8 cellular contexts compared by ENCODE assay signal in the genomic region with DNA sequence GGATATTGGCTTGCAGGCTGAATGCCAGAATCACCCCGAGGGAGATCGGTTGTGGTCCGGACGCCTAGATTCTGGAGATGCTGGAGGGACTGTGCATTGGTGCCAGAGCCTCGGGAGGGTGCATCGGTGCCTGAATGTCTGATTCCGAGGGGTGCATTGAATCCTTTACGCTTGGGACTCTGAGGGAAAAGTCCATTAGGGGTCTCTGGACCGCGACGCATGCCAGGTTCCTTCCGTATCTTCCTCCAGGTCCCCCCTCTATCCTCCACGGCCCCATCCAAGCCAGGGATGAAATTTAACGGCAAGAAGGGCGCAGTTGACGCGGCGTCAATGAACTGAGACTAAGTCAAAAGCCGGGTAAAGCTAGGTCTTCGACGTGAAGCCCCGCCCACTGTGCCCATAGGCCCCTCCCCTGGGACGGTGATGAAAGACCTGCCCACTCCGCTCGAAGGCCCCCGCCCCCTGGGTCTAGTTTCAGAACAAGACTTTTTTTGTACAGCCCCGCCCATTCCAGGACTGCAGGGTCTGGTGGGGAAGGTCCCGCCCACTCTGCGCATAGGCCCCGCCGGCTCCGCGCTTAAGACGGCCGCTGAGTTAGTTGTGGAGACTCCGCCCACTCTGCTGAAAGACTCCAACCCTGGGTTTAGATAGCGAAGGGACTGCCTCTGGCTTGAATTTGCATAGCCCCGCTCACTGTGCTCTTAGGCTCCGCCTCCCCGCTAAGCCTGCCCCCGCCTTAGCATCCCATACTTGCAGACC. TPM values are rescaled to one million over a fixed set of nuclear protein-coding genes. Genes with fewer than 3 reads are reported as not detected.
DNase-seq lines count a peak whose midpoint lies in the region; ATAC-seq and TF ChIP-seq lines count a peak whose summit lies in the region.

No MANE protein-coding gene starts in this region.

- H3K4me1 ChIP-seq in HUES64 (ENCODE audit: insufficient read depth, low read length) (peaks cover 7% of the 10 kb centered on the region; the same call in 1 of the 2 replicates), OCI-LY3 (ENCODE audit: low read length) (peaks cover 6% of the 10 kb centered on the region; the same call in 1 of the 2 replicates), mononuclear cell (ENCODE audit: insufficient read depth, low read length) (peaks cover 30% of the 10 kb centered on the region)

- H3K9me3 ChIP-seq in HUES64 (ENCODE audit: insufficient read depth, low read depth, low read length) (peaks cover 5% of the 10 kb centered on the region), OCI-LY3 (ENCODE audit: insufficient read depth, low read length) (no peaks in the 10 kb centered on the region), mononuclear cell (ENCODE audit: low read depth, low read length) (no peaks in the 10 kb centered on the region)

- peak overlapping the region; percentile 92 for H2AFZ ChIP-seq in OCI-LY3 (ENCODE audit: low read depth, low read length)

- H3K27ac ChIP-seq in HUES64 (ENCODE audit: low read depth, low read length) (peak overlapping the region; percentile 34; the same call in 1 of the 2 replicates), OCI-LY3 (ENCODE audit: low read length) (peak overlapping the region; percentile 80), epithelial cell of prostate (peak overlapping the region; percentile 74)

- no peak for TF ChIP-seq CTCF in OCI-LY3 (IDR thresholded peaks at IDR 0.05; ENCODE audit: low read depth, low read length)

- peak; percentile 58 for ATAC-seq in GM21423 (IDR thresholded peaks at IDR 0.05; ENCODE audit: unreplicated experiment)

- peaks cover 5% of the 10 kb centered on the region; the same call in 1 of the 2 replicates for H4K20me1 ChIP-seq in OCI-LY3 (ENCODE audit: insufficient read depth, low read length)

- H3K9ac ChIP-seq in HUES64 (ENCODE audit: low read depth, low read length) (no peak overlapping the region), OCI-LY3 (ENCODE audit: low read length) (peak overlapping the region; percentile 83)

- H3K27me3 ChIP-seq in HUES64 (ENCODE audit: insufficient read depth, low read length) (no peaks in the 10 kb centered on the region), OCI-LY3 (ENCODE audit: low read depth, low read length) (no peaks in the 10 kb centered on the region), mononuclear cell (ENCODE audit: insufficient read depth, low read length) (no peaks in the 10 kb centered on the region)

- no peaks in the 10 kb centered on the region for H3K79me2 ChIP-seq in OCI-LY3 (ENCODE audit: low read length)

- WGBS in HUES64, result under 1% methylated on average over 41 of the region's 41 CpGs

- peak overlapping the region; percentile 89 for H3K4me2 ChIP-seq in OCI-LY3 (ENCODE audit: low read length)

- H3K36me3 ChIP-seq in HUES64 (ENCODE audit: insufficient read depth, low read length) (peaks cover 16% of the 10 kb centered on the region), OCI-LY3 (replicated peaks; ENCODE audit: low read depth, low read length) (peaks cover 12% of the 10 kb centered on the region)

- H3K4me3 ChIP-seq in HUES64 (ENCODE audit: low read length), result peak overlapping the region; percentile 66
- peak overlapping the region; percentile 86 for H3K4me3 ChIP-seq in OCI-LY3 (ENCODE audit: low read length)
- H3K4me3 ChIP-seq in mononuclear cell (ENCODE audit: low read length), result peak overlapping the region; percentile 62

- DNase-seq in COLO668 (lab: John Stamatoyannopoulos, UW; ENCODE audit: unreplicated experiment), result peak; percentile 90
- DNase-seq in activated T-cell treated with anti-CD3 and anti-CD28 coated beads for 48 hours (ENCODE audit: low read depth), result peak; percentile 94
- peak; percentile 82 for DNase-seq in epithelial cell of prostate (ENCODE audit: low read depth, low spot score)
- peak; percentile 79 to 89 for DNase-seq in stimulated activated CD8-positive, alpha-beta memory T cell treated with anti-CD3 and anti-CD28 coated beads, Interleukin-2, amount 100 ng/mL, for 1 hour (ENCODE audit: low read depth in 2 of 2)

RNA-seq across cellular contexts. Expression of gene ZNF575, which starts 0.7 kb away (rescaled TPM):
- polyA plus RNA-seq in HUES64 (2013, experiment 1 of 2), result 0.30 TPM
- polyA plus RNA-seq in HUES64 (2013, experiment 2 of 2), result not detected
- 0.31 TPM for total RNA-seq in mononuclear cell

RNA-seq across cellular contexts. Expression of gene ETHE1, which starts 6.7 kb away (rescaled TPM):
- 11.8 TPM for polyA plus RNA-seq in HUES64 (2013, experiment 1 of 2)
- polyA plus RNA-seq in HUES64 (2013, experiment 2 of 2), result 17.4 TPM
- total RNA-seq in mononuclear cell, result 30.6 TPM

RNA-seq across cellular contexts. Expression of gene PHLDB3, which starts 29.2 kb away (rescaled TPM):
- 4.6 TPM for polyA plus RNA-seq in HUES64 (2013, experiment 1 of 2)
- 8.4 TPM for polyA plus RNA-seq in HUES64 (2013, experiment 2 of 2)
- total RNA-seq in mononuclear cell, result 17.1 TPM

RNA-seq across cellular contexts. Expression of gene XRCC1, which starts 41.6 kb away (rescaled TPM):
- 34.3 TPM for polyA plus RNA-seq in HUES64 (2013, experiment 1 of 2)
- polyA plus RNA-seq in HUES64 (2013, experiment 2 of 2), result 39.1 TPM
- 14.2 TPM for total RNA-seq in mononuclear cell

RNA-seq across cellular contexts. Expression of gene PINLYP, which starts 41.9 kb away (rescaled TPM):
- 2.6 TPM for polyA plus RNA-seq in HUES64 (2013, experiment 1 of 2)
- 3.9 TPM for polyA plus RNA-seq in HUES64 (2013, experiment 2 of 2)
- 0.63 TPM for total RNA-seq in mononuclear cell

Comparison
In these comparisons a context has a peak if more than half of its experiments do, and no peak if none do; other contexts are left out.
1. Peak in every context shown above with its lines: DNase-seq, ATAC-seq, H3K4me3 ChIP-seq and H3K27ac ChIP-seq.